ENCODE assay signal across 1 cellular context in genomic region chr3:172309741-172310140, GRCh38.
TF ChIP-seq lines count a peak whose summit lies in the region.

No MANE protein-coding gene starts in this region.

TF ChIP-seq in GM23338, 12 proteins besides CTCF, POLR2A, EP300 and RAD21 (continued from another document):
- TF ChIP-seq CREB1 (CRISPR knock-in tag; IDR thresholded peaks at IDR 0.05; ENCODE audit: low read depth) (no peak), JUNB (IDR thresholded peaks at IDR 0.05; ENCODE audit: unreplicated experiment) (no peak), ZNF331 (CRISPR knock-in tag; IDR thresholded peaks at IDR 0.05; ENCODE audit: low read depth) (no peak), ZNF114 (CRISPR knock-in tag; IDR thresholded peaks at IDR 0.05) (no peak), STAT1 (IDR thresholded peaks at IDR 0.05; ENCODE audit: unreplicated experiment) (no peak), NANOG (IDR thresholded peaks at IDR 0.05; ENCODE audit: borderline replicate concordance) (no peak), REST (IDR thresholded peaks at IDR 0.05; ENCODE audit: unreplicated experiment) (no peak), POLR2AphosphoS5 (IDR thresholded peaks at IDR 0.05; ENCODE audit: low read depth) (no peak), EZH2phosphoT487 (IDR thresholded peaks at IDR 0.05; ENCODE audit: unreplicated experiment) (no peak)
